In the genomic region with DNA sequence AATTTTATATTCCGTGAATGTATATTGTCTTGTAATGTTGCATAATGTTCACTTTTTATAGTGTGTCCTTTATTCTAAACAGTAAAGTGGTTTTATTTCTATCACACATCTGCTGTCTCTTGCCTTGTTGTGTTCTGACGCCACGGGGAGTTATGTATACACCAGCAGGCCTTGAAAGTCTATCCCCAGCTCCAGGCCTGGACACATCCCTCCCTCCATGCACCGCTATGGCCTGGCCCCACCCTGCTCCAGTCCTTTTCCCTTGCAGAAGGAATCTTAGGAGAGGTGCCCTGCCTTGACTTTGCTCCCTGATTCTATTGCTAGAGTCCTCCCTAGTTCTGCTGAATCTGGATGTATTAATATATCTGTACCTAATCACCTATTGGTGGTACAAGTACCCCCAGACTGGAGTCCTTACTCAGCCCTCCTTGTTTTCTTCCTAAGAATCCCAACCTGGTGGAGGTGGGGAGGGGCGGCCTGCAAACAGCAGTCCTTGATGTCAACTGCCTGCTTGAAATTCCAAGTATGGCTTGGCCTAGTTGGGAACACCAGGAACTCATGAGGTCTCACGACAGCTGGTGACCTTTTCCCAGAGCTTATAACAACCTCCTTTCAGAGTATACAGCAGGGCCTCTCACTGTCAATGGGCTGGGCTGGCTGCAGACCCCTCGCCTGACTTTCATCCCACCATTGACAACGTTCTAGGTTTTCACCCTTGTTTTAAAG, we compare ENCODE assay signal across 23 cellular contexts.
DNase-seq lines count a peak whose midpoint lies in the region; ATAC-seq and TF ChIP-seq lines count a peak whose summit lies in the region.
"Had no signal": no experiment of that assay in that cellular context is flagged by ENCODE, and none has a peak within 500 bp of the region (broad histone marks: within the 10 kb centered on the region; RNA-seq: fewer than 3 reads in every experiment).

No MANE protein-coding gene starts in this region.

- H3K4me1 Mint-ChIP-seq in endothelial cell (ENCODE audit: unreplicated experiment), result peaks cover 6% of the 10 kb centered on the region
- H3K4me1 Mint-ChIP-seq in activated T-cell treated with anti-CD3 and anti-CD28 coated beads, Interleukin-2, amount 50 U/mL, for 24 hours (ENCODE audit: low read depth), result no peaks in the 10 kb centered on the region

- H3K4ac ChIP-seq in trophoblast cell (ENCODE audit: low read depth, low read length), result no peak overlapping the region

- no peak overlapping the region for H3K18ac ChIP-seq in trophoblast cell (ENCODE audit: low read length)

- H3K4me1 ChIP-seq in GM23248 (ENCODE audit: insufficient read depth) (no peaks in the 10 kb centered on the region), right atrium auricular region (no peaks in the 10 kb centered on the region), trophoblast cell (ENCODE audit: control insufficient read depth in 1 of 2, insufficient read depth in 2 of 2, low read length in 2 of 2) (peaks cover 5 to 8% of the 10 kb centered on the region in 2 experiments)
- H3K4me1 ChIP-seq: A549, Peyer's patch had no signal

- H3K4me3 ChIP-seq in GM23248 (no peak overlapping the region), right atrium auricular region (no peak overlapping the region), trophoblast cell (ENCODE audit: low read depth, low read length) (no peak overlapping the region)
- H3K4me3 ChIP-seq: A549; BLaER1 treated with 17β-estradiol and CSF1 and Interleukin-3, amounts not matched to agents 10 nM and 100 nM; GM12878; K562; Peyer's patch had no signal

- H3K36me3 ChIP-seq in GM23248 (ENCODE audit: low read depth) (peaks cover 44% of the 10 kb centered on the region), right atrium auricular region (peaks cover 44% of the 10 kb centered on the region), trophoblast cell (ENCODE audit: control insufficient read depth in 1 of 2, insufficient read depth in 2 of 2, low read length in 2 of 2) (peaks cover 21 to 30% of the 10 kb centered on the region in 2 experiments)
- H3K36me3 ChIP-seq: BLaER1 treated with 17β-estradiol and CSF1 and Interleukin-3, amounts not matched to agents 10 nM and 100 nM had no signal

- in situ Hi-C loops in GM23248 (cut with MboI), result no loop called here

- no peak overlapping the region for H2BK120ac ChIP-seq in trophoblast cell (ENCODE audit: insufficient read depth, low read length, poor library complexity)

- no peak overlapping the region for H4K8ac ChIP-seq in trophoblast cell (ENCODE audit: low read depth, low read length)

- no peak overlapping the region for H4K91ac ChIP-seq in trophoblast cell (ENCODE audit: low read depth, low read length)

- H3K79me2 ChIP-seq in GM23248 (ENCODE audit: insufficient read depth), result peaks cover 3% of the 10 kb centered on the region; the same call in 1 of the 2 replicates
- no peaks in the 10 kb centered on the region for H3K79me2 ChIP-seq in trophoblast cell (ENCODE audit: control insufficient read depth, insufficient read depth, low read length, poor library complexity)

- H2AK5ac ChIP-seq in trophoblast cell (ENCODE audit: low read length), result no peak overlapping the region

- peaks cover 82% of the 10 kb centered on the region for H3F3A ChIP-seq in GM23248 (ENCODE audit: insufficient read depth)

- H3K9me2 ChIP-seq in GM23248 (ENCODE audit: insufficient read depth), result no peaks in the 10 kb centered on the region

- H3K79me1 ChIP-seq in trophoblast cell (ENCODE audit: low read length), result no peaks in the 10 kb centered on the region

- H4K20me1 ChIP-seq in GM23248 (ENCODE audit: insufficient read depth), result no peaks in the 10 kb centered on the region
- H4K20me1 ChIP-seq: BLaER1 treated with 17β-estradiol and CSF1 and Interleukin-3, amounts not matched to agents 10 nM and 100 nM had no signal

- no peak overlapping the region for H3K14ac ChIP-seq in trophoblast cell (ENCODE audit: low read length)

- H3K4me2 ChIP-seq in GM23248 (ENCODE audit: unreplicated experiment) (no peak overlapping the region), trophoblast cell (ENCODE audit: low read length) (no peak overlapping the region)
- H3K4me2 ChIP-seq: A549; BLaER1 treated with 17β-estradiol and CSF1 and Interleukin-3, amounts not matched to agents 10 nM and 100 nM had no signal

- no peak for TF ChIP-seq CTCF in endothelial cell (IDR thresholded peaks at IDR 0.05; ENCODE audit: unreplicated experiment)
- no peak for TF ChIP-seq CTCF in right atrium auricular region (IDR thresholded peaks at IDR 0.05)

- ATAC-seq in HG02970 (IDR thresholded peaks at IDR 0.05; ENCODE audit: low FRiP score, unreplicated experiment), result no peak
- ATAC-seq: A549; CD8-positive, alpha-beta T cell; GM12878; HCT116; K562 had no signal

- no peaks in the 10 kb centered on the region for H3K9me3 Mint-ChIP-seq in endothelial cell (ENCODE audit: unreplicated experiment)
- no peaks in the 10 kb centered on the region for H3K9me3 Mint-ChIP-seq in activated T-cell treated with anti-CD3 and anti-CD28 coated beads, Interleukin-2, amount 50 U/mL, for 24 hours
- H3K9me3 Mint-ChIP-seq: CD8-positive, alpha-beta T cell had no signal

- H3K27me3 ChIP-seq in GM23248 (replicated peaks; ENCODE audit: insufficient read depth) (no peaks in the 10 kb centered on the region), right atrium auricular region (no peaks in the 10 kb centered on the region), trophoblast cell (ENCODE audit: insufficient read depth, low read length) (no peaks in the 10 kb centered on the region)
- H3K27me3 ChIP-seq: BLaER1 treated with 17β-estradiol and CSF1 and Interleukin-3, amounts not matched to agents 10 nM and 100 nM; Peyer's patch had no signal

- 88 to 89% methylated on average over 8 of the region's 8 CpGs for WGBS in GM23248 (ENCODE audit: low coverage in 1 of 2, low lambda C conversion rate in 2 of 2, missing lambda C conversion rate in 2 of 2), 2 experiments
- no CpG with 5 or more reads among the region's 8 CpGs for WGBS in trophoblast cell (ENCODE audit: extremely low coverage, insufficient coverage, insufficient read length)

- H3K27me3 Mint-ChIP-seq in endothelial cell (ENCODE audit: unreplicated experiment), result peaks cover 8% of the 10 kb centered on the region
- no peaks in the 10 kb centered on the region for H3K27me3 Mint-ChIP-seq in activated T-cell treated with anti-CD3 and anti-CD28 coated beads, Interleukin-2, amount 50 U/mL, for 24 hours

- H3K23ac ChIP-seq in trophoblast cell (ENCODE audit: low read length), result no peak overlapping the region

- peak overlapping the region; percentile 34; the same call in 1 of the 2 replicates for H3K27ac ChIP-seq in GM23248
- peak overlapping the region; percentile 23 to 29 for H3K27ac ChIP-seq in right atrium auricular region
- H3K27ac ChIP-seq in trophoblast cell (ENCODE audit: low read depth, low read length), result no peak overlapping the region
- H3K27ac ChIP-seq: A549; BLaER1 treated with 17β-estradiol and CSF1 and Interleukin-3, amounts not matched to agents 10 nM and 100 nM; Peyer's patch had no signal

- peak overlapping the region; percentile 18 for H3K4me3 Mint-ChIP-seq in endothelial cell (ENCODE audit: unreplicated experiment)
- H3K4me3 Mint-ChIP-seq in activated T-cell treated with anti-CD3 and anti-CD28 coated beads, Interleukin-2, amount 50 U/mL, for 24 hours, result no peak overlapping the region
- H3K4me3 Mint-ChIP-seq: CD8-positive, alpha-beta T cell had no signal

- H2BK5ac ChIP-seq in trophoblast cell (ENCODE audit: low read depth, low read length, poor library complexity), result no peak overlapping the region

- H4K12ac ChIP-seq in trophoblast cell (ENCODE audit: low read depth, low read length), result no peak overlapping the region

- DNase-seq in GM23248 (peak; percentile 38), endothelial cell (ENCODE audit: low spot score) (no peak), right atrium auricular region (ENCODE audit: low spot score) (no peak), trophoblast cell (peak; percentile 70 to 81), AG08396 (ENCODE audit: low spot score) (no peak), T1000 (lab: John Stamatoyannopoulos, UW) (no peak)
- DNase-seq in activated T-cell treated with anti-CD3 and anti-CD28 coated beads, Interleukin-2, amount 50 U/mL, for 24 hours, result no peak
- DNase-seq: Calu3; CD8-positive, alpha-beta T cell; EL; GOT3; NCI-H1105; NCI-H2081 treated with DMSO at 0.1 percent for 48 hours; NCI-H510A; NCI-H748 treated with DMSO at 0.1 percent for 48 hours; NK-92 treated with Interleukin-12 subunit alpha and Interleukin-12 subunit beta, amount 100 ng/mL, for 24 hours; Peyer's patch had no signal

- H3K9me3 ChIP-seq in GM23248 (ENCODE audit: low read depth) (no peaks in the 10 kb centered on the region), right atrium auricular region (no peaks in the 10 kb centered on the region), trophoblast cell (ENCODE audit: insufficient read depth, low read depth, low read length) (peaks cover 5% of the 10 kb centered on the region)
- H3K9me3 ChIP-seq: A549; BLaER1 treated with 17β-estradiol and CSF1 and Interleukin-3, amounts not matched to agents 10 nM and 100 nM; Peyer's patch had no signal

- no peak overlapping the region for H3K27ac Mint-ChIP-seq in endothelial cell (ENCODE audit: unreplicated experiment)
- no peak overlapping the region for H3K27ac Mint-ChIP-seq in activated T-cell treated with anti-CD3 and anti-CD28 coated beads, Interleukin-2, amount 50 U/mL, for 24 hours
- H3K27ac Mint-ChIP-seq: CD8-positive, alpha-beta T cell had no signal

- H3K36me3 Mint-ChIP-seq in endothelial cell (ENCODE audit: low read depth, unreplicated experiment), result peaks cover 24% of the 10 kb centered on the region
- no peaks in the 10 kb centered on the region for H3K36me3 Mint-ChIP-seq in activated T-cell treated with anti-CD3 and anti-CD28 coated beads, Interleukin-2, amount 50 U/mL, for 24 hours (ENCODE audit: low read depth)
- H3K36me3 Mint-ChIP-seq: CD8-positive, alpha-beta T cell had no signal

- H2AFZ ChIP-seq in GM23248 (no peak overlapping the region), trophoblast cell (ENCODE audit: insufficient read depth, low read length, poor library complexity) (no peak overlapping the region)

- H2BK12ac ChIP-seq in trophoblast cell (ENCODE audit: low read length), result no peak overlapping the region

- H3K9ac ChIP-seq in GM23248 (no peak overlapping the region), trophoblast cell (ENCODE audit: low read length) (no peak overlapping the region)
- H3K9ac ChIP-seq: BLaER1 treated with 17β-estradiol and CSF1 and Interleukin-3, amounts not matched to agents 10 nM and 100 nM had no signal

Comparison
In these comparisons a context has a peak if more than half of its experiments do, and no peak if none do; other contexts are left out.
1. DNase-seq: peak in GM23248 (single experiment) and trophoblast cell (2 of 2); none in endothelial cell (single experiment), right atrium auricular region (single experiment), AG08396 (single experiment), T1000 (single experiment) and activated T-cell treated with anti-CD3 and anti-CD28 coated beads, Interleukin-2, amount 50 U/mL, for 24 hours (single experiment).